Comparison of ENCODE assay signal across 8 cellular contexts in genomic region chr19:14406645-14407331, GRCh38. TPM values are rescaled to one million over a fixed set of nuclear protein-coding genes. Genes with fewer than 3 reads are reported as not detected.
DNase-seq lines count a peak whose midpoint lies in the region; ATAC-seq and TF ChIP-seq lines count a peak whose summit lies in the region.

No MANE protein-coding gene starts in this region.

- no peak overlapping the region for H2AFZ ChIP-seq in fibroblast of lung (ENCODE audit: low read length)

- TF ChIP-seq CTCF in fibroblast of lung (conservative IDR thresholded peaks at IDR 0.05 in 1 of 2, IDR thresholded peaks at IDR 0.05 in 1 of 2; ENCODE audit: low read depth in 1 of 2, low read length in 2 of 2) (no peak), stomach (IDR thresholded peaks at IDR 0.05) (no peak)

- no peaks in the 10 kb centered on the region for H3K4me1 ChIP-seq in fibroblast of lung (ENCODE audit: control insufficient read depth, extremely low read depth, insufficient read depth, low read length)
- H3K4me1 ChIP-seq in stomach = peaks cover 4 to 55% (median 31%) of the 10 kb centered on the region in 4 donors

- H3K4me3 ChIP-seq in fibroblast of lung (replicated peaks in 1 of 4; ENCODE audit: control extremely low read depth in 1 of 4, insufficient read depth in 1 of 4, low read depth in 3 of 4, low read length in 4 of 4) (no peak overlapping the region), stomach (peak overlapping the region in 1 of 4 donors; percentile 28)

- TF ChIP-seq EP300 in stomach (IDR thresholded peaks at IDR 0.05) = no peak

- peaks cover 16% of the 10 kb centered on the region for H3K79me2 ChIP-seq in fibroblast of lung (ENCODE audit: control insufficient read depth, insufficient read depth, low read length)

- H3K27me3 ChIP-seq in fibroblast of lung (ENCODE audit: control insufficient read depth, insufficient read depth, low read length) (no peaks in the 10 kb centered on the region), stomach (no peaks in the 10 kb centered on the region)

- H3K9me3 Mint-ChIP-seq in activated T-cell treated with anti-CD3 and anti-CD28 coated beads, Interleukin-2, amount 50 U/mL, for 4 hours = no peaks in the 10 kb centered on the region
- H3K9me3 Mint-ChIP-seq in T-cell = no peaks in the 10 kb centered on the region

- no peaks in the 10 kb centered on the region for H4K20me1 ChIP-seq in fibroblast of lung (ENCODE audit: control insufficient read depth, extremely low read depth, insufficient read depth, low read length)

- 87 to 93% (median 91%) methylated on average over 26 of the region's 26 CpGs for WGBS in stomach, 5 donors

- H3K9me3 ChIP-seq in fibroblast of lung (ENCODE audit: control insufficient read depth, insufficient read depth, low read depth, low read length) (no peaks in the 10 kb centered on the region), stomach (no peaks in the 10 kb centered on the region)

- peaks cover 44% of the 10 kb centered on the region for H3K36me3 Mint-ChIP-seq in activated T-cell treated with anti-CD3 and anti-CD28 coated beads, Interleukin-2, amount 50 U/mL, for 4 hours (ENCODE audit: insufficient read depth)
- peaks cover 54% of the 10 kb centered on the region for H3K36me3 Mint-ChIP-seq in T-cell

- no peak for ATAC-seq in activated T-cell treated with anti-CD3 and anti-CD28 coated beads, Interleukin-2, amount 50 U/mL, for 4 hours
- no peak for ATAC-seq in T-cell (replicated peaks in 1 of 4)

- H3K27me3 Mint-ChIP-seq in activated T-cell treated with anti-CD3 and anti-CD28 coated beads, Interleukin-2, amount 50 U/mL, for 4 hours (ENCODE audit: low read depth) = no peaks in the 10 kb centered on the region
- H3K27me3 Mint-ChIP-seq in T-cell = no peaks in the 10 kb centered on the region

- H3K36me3 ChIP-seq in fibroblast of lung (ENCODE audit: control insufficient read depth, insufficient read depth, low read length) (peaks cover 61% of the 10 kb centered on the region), stomach (peaks cover 75 to 98% (median 97%) of the 10 kb centered on the region in 4 donors)

- POLR2A ChIA-PET in T-cell (lab: Charles Lee) = interaction anchor here (0.6 to 1.1 kb wide), 2 partner anchors 11 to 53 kb away, joined by 4 to 9 read pairs; no protein-coding TSS in a partner anchor

- peak; percentile 44 for DNase-seq in activated T-cell treated with anti-CD3 and anti-CD28 coated beads, Interleukin-2, amount 50 U/mL, for 1 hour
- DNase-seq in activated T-cell treated with anti-CD3 and anti-CD28 coated beads, Interleukin-2, amount 50 U/mL, for 4 hours = no peak
- peak in 1 of 34 experiments; percentile 21 for DNase-seq in T-cell
- DNase-seq in fibroblast of lung (ENCODE audit: low read depth in 2 of 2) = no peak
- DNase-seq in stomach = no peak
- DNase-seq in glomerular visceral epithelial cell (ENCODE audit: extremely low spot score) = no peak
- no peak for DNase-seq in dedifferentiated amniotic fluid mesenchymal stem cell (ENCODE audit: extremely low spot score)
- no peak for DNase-seq in NCI-H226

- peak overlapping the region; percentile 10 for H3K27ac ChIP-seq in fibroblast of lung (ENCODE audit: insufficient read depth, low read length)
- H3K27ac ChIP-seq in stomach = peak overlapping the region; percentile 59 to 85 (median 82)

- no peak overlapping the region for H3K9ac ChIP-seq in fibroblast of lung (ENCODE audit: insufficient read depth, low read length)

- CTCF ChIA-PET in T-cell (lab: Charles Lee) = interaction anchor here (0.7 to 2.6 kb wide), 10 partner anchors 11 to 1287 kb away, joined by 3 to 12 read pairs (median 4); partner anchors contain the start of gene ADGRE5 (in 1 of the 2)

- H3K4me2 ChIP-seq in fibroblast of lung (ENCODE audit: extremely low read depth, insufficient read depth, low read length) = no peak overlapping the region

- H3K4me3 Mint-ChIP-seq in activated T-cell treated with anti-CD3 and anti-CD28 coated beads, Interleukin-2, amount 50 U/mL, for 4 hours = no peak overlapping the region
- H3K4me3 Mint-ChIP-seq in T-cell = peak overlapping the region in 1 of 3 donors; percentile 53

- H3K4me1 Mint-ChIP-seq in activated T-cell treated with anti-CD3 and anti-CD28 coated beads, Interleukin-2, amount 50 U/mL, for 4 hours (ENCODE audit: low read depth) = peaks cover 29% of the 10 kb centered on the region
- H3K4me1 Mint-ChIP-seq in T-cell = peaks cover 26 to 46% (median 30%) of the 10 kb centered on the region in 3 donors

- intact Hi-C loops in stomach (cut with DNase I; ENCODE audit: low total_unique reads) = no loop called here

- peak overlapping the region; percentile 49 to 66 for H3K27ac Mint-ChIP-seq in T-cell

- TF ChIP-seq POLR2A in stomach (IDR thresholded peaks at IDR 0.05) = no peak

RNA-seq across cellular contexts. Expression of gene DDX39A, which starts 12.4 kb away (rescaled TPM):
- total RNA-seq in activated T-cell treated with anti-CD3 and anti-CD28 coated beads, Interleukin-2, amount 50 U/mL, for 4 hours = 100 to 1,000 TPM; 538 to 557 (median 548) TPM
- 100 to 1,000 TPM; 159 to 280 (median 179) TPM for total RNA-seq in T-cell
- 28.5 and 36.5 TPM in 2 replicates for total RNA-seq in fibroblast of lung
- polyA plus RNA-seq in fibroblast of lung = 35.9 and 80.5 TPM in 2 replicates
- 43.1 and 109 TPM in 2 replicates for polyA plus RNA-seq in fibroblast of lung (2012)
- polyA minus RNA-seq in fibroblast of lung (ENCODE audit: low replicate concordance) = 46.7 and 131 TPM in 2 replicates
- total RNA-seq in stomach = 100 to 1,000 TPM in 3 of 5 donors, 10 to 100 TPM in 2; 37.1 to 298 (median 107) TPM
- polyA plus RNA-seq in stomach = 100 to 1,000 TPM in 2 of 3 donors, 10 to 100 TPM in 1; 68.3 to 136 (median 114) TPM

RNA-seq across cellular contexts. Expression of gene ADGRE5, which starts 25.5 kb away (rescaled TPM):
- total RNA-seq in activated T-cell treated with anti-CD3 and anti-CD28 coated beads, Interleukin-2, amount 50 U/mL, for 4 hours = 100 to 1,000 TPM; 217 to 280 (median 218) TPM
- total RNA-seq in T-cell (1,000 to 10,000 TPM in 1 of 5 donors, 100 to 1,000 TPM in 4; 194 to 1,118 (median 206) TPM), fibroblast of lung (17.2 and 40.6 TPM in 2 replicates), stomach (100 to 1,000 TPM in 1 of 5 donors, 10 to 100 TPM in 4; 12.3 to 128 (median 52.5) TPM)
- polyA plus RNA-seq in fibroblast of lung (32.9 and 46.3 TPM in 2 replicates), stomach (10 to 100 TPM; 11.4 to 26.5 (median 12.1) TPM)
- polyA plus RNA-seq in fibroblast of lung (2012) = 72.6 and 94.0 TPM in 2 replicates
- polyA minus RNA-seq in fibroblast of lung (ENCODE audit: low replicate concordance) = 117 and 134 TPM in 2 replicates

RNA-seq across cellular contexts. Expression of gene PKN1, which starts 26.3 kb away (rescaled TPM):
- 100 to 1,000 TPM; 171 to 213 (median 197) TPM for total RNA-seq in activated T-cell treated with anti-CD3 and anti-CD28 coated beads, Interleukin-2, amount 50 U/mL, for 4 hours
- total RNA-seq in T-cell (100 to 1,000 TPM; 170 to 272 (median 224) TPM), fibroblast of lung (125 and 141 TPM in 2 replicates), stomach (100 to 1,000 TPM in 2 of 5 donors, 10 to 100 TPM in 3; 44.2 to 268 (median 90.4) TPM)
- polyA plus RNA-seq in fibroblast of lung (43.2 and 45.3 TPM in 2 replicates), stomach (10 to 100 TPM; 42.0 to 95.6 (median 85.4) TPM)
- polyA plus RNA-seq in fibroblast of lung (2012) = 101 and 112 TPM in 2 replicates
- 172 and 209 TPM in 2 replicates for polyA minus RNA-seq in fibroblast of lung (ENCODE audit: low replicate concordance)
